27 cellular contexts compared by ENCODE assay signal in the genomic region with DNA sequence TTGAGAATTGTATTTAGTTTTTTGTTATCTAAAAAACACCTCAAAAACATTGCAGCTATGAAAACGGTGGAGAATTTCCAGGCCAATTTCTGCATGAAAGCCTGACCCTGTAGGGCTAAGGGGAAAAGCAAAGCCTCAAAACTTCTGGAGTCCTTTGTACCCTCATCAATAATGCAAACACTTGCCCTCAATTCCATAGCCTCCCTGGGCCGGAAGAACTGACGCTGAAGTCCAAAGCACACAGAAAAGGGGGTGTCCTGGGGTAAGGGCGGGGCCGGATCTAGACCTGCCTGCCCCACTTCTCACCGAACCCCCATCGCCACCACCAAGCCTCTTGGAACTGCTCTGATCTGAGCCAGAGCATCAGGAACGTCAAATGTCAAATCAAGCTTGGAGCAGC.
"Had no signal": no experiment of that assay in that cellular context is flagged by ENCODE, and none has a peak within 500 bp of the region (broad histone marks: within the 10 kb centered on the region; RNA-seq: fewer than 3 reads in every experiment).

No MANE protein-coding gene starts in this region.

- H3K36me3 ChIP-seq: stomach, suprapubic skin, thoracic aorta, thyroid gland, tibial artery, tibial nerve, transverse colon, upper lobe of left lung, upper lobe of right lung, uterus, vagina had no signal

- H3K9me3 ChIP-seq: stomach, suprapubic skin, testis, thoracic aorta, thyroid gland, tibial artery, tibial nerve, transverse colon, upper lobe of left lung, upper lobe of right lung, uterus, vagina had no signal

- DNase-seq: stimulated activated CD4-positive, alpha-beta T cell treated with anti-CD3 and anti-CD28 coated beads, Interleukin-2, amount 100 ng/mL, for 48 hours; stimulated activated CD4-positive, alpha-beta T cell treated with anti-CD3 and anti-CD28 coated beads, Interleukin-4, amount 100 ng/mL, for 1 hour; stimulated activated CD4-positive, alpha-beta T cell treated with anti-CD3 and anti-CD28 coated beads, Interleukin-4, amount 100 ng/mL, for 24 hours; stimulated activated CD4-positive, alpha-beta T cell treated with anti-CD3 and anti-CD28 coated beads, Interleukin-4, amount 100 ng/mL, for 4 hours; stimulated activated CD8-positive, alpha-beta memory T cell treated with anti-CD3 and anti-CD28 coated beads, Interleukin-4, amount 100 ng/mL, for 48 hours; stimulated activated naive B cell treated with anti-CD40 and anti-IgM and Interleukin-4, amounts not matched to agents 10 μg/mL and 1 μg/mL and 100 μg/mL, for 72 hours; stimulated activated naive CD4-positive, alpha-beta T cell; stimulated activated naive CD4-positive, alpha-beta T cell treated with Interleukin-2 at 50 U/mL for 16 hours; stimulated activated naive CD8-positive, alpha-beta T cell treated with anti-CD3 and anti-CD28 coated beads, Interleukin-15, amount 100 ng/mL, for 72 hours; stimulated activated naive CD8-positive, alpha-beta T cell treated with anti-CD3 and anti-CD28 coated beads, Interleukin-15, Interleukin-2, amounts not matched to agents 100 U/mL and 50 U/mL, for 24 hours; stomach; substantia nigra; testis; thyroid gland; tibial artery; transverse colon; trophoblast cell; upper lobe of left lung; upper lobe of right lung; uterus had no signal

- ATAC-seq: stimulated activated effector memory CD8-positive, alpha-beta T cell treated with anti-CD3 and anti-CD28 coated beads, Interleukin-12 subunit alpha, Interleukin-12 subunit beta, amount 100 ng/mL, for 72 hours; stimulated activated memory B cell treated with anti-CD40 and anti-IgM and Interleukin-4, amounts not matched to agents 10 μg/mL and 1 μg/mL and 100 μg/mL, for 72 hours; stimulated activated naive B cell treated with anti-CD40 and anti-IgM and Interleukin-4, amounts not matched to agents 10 μg/mL and 1 μg/mL and 100 μg/mL, for 72 hours; stimulated activated naive CD8-positive, alpha-beta T cell treated with anti-CD3 and anti-CD28 coated beads, Interleukin-15, amount 100 ng/mL, for 72 hours; stimulated activated naive CD8-positive, alpha-beta T cell treated with anti-CD3 and anti-CD28 coated beads, Interleukin-15, Interleukin-2, amounts not matched to agents 100 U/mL and 50 U/mL, for 24 hours; upper lobe of right lung had no signal

- H3K4me3 ChIP-seq: stomach, suprapubic skin, testis, thoracic aorta, thyroid gland, tibial artery, tibial nerve, transverse colon, upper lobe of left lung, upper lobe of right lung, uterus, vagina had no signal

- H3K27ac ChIP-seq: stomach, suprapubic skin, testis, thoracic aorta, thyroid gland, tibial artery, tibial nerve, transverse colon, upper lobe of left lung, upper lobe of right lung, uterus, vagina had no signal

- FAIRE-seq: urothelium cell line had no signal

- H3K4me1 ChIP-seq: stomach, suprapubic skin, testis, thyroid gland, tibial artery, tibial nerve, transverse colon, upper lobe of left lung, upper lobe of right lung, uterus, vagina had no signal

- H3K27me3 ChIP-seq: stomach, suprapubic skin, testis, thyroid gland, tibial artery, tibial nerve, transverse colon, upper lobe of left lung, upper lobe of right lung, uterus, vagina had no signal
